Comparison of ENCODE assay signal across 18 cellular contexts in genomic region chr12:84730561-84731162, GRCh38.
A peak's percentile ranks its signal among the peaks of the same experiment; 100 is the strongest.
DNase-seq lines count a peak whose midpoint lies in the region; ATAC-seq and TF ChIP-seq lines count a peak whose summit lies in the region.
"Had no signal": no experiment of that assay in that cellular context is flagged by ENCODE, and none has a peak within 500 bp of the region (broad histone marks: within the 10 kb centered on the region; RNA-seq: fewer than 3 reads in every experiment).

No MANE protein-coding gene starts in this region.

- peaks cover 0 to 1% (median 0%) of the 10 kb centered on the region in 3 experiments; a peak in 2 of 7 replicates for H3K36me3 Mint-ChIP-seq in H9 (ENCODE audit: insufficient read depth in 1 of 3, low read depth in 3 of 3)
- no peaks in the 10 kb centered on the region for H3K36me3 Mint-ChIP-seq in HFFc6 (ENCODE audit: low read depth)

- no peak for ATAC-seq in mucosa of descending colon

- H3K23me2 ChIP-seq in H9 (ENCODE audit: insufficient read length, low read depth, low read length, poor library complexity, severe bottlenecking), result no peaks in the 10 kb centered on the region

- peaks cover 25 to 42% of the 10 kb centered on the region in 2 experiments for H3K4me1 Mint-ChIP-seq in H9
- H3K4me1 Mint-ChIP-seq in HFFc6 (ENCODE audit: low read depth), result peaks cover 9% of the 10 kb centered on the region; the same call in 1 of the 2 replicates

- no peak overlapping the region for H4K5ac ChIP-seq in H9 (ENCODE audit: insufficient read length, low read depth, low read length)

- H4K91ac ChIP-seq in H9 (ENCODE audit: insufficient read length, low read depth, low read length), result no peak overlapping the region
- peak overlapping the region; percentile 73 for H4K91ac ChIP-seq in trophoblast cell (ENCODE audit: low read depth, low read length)

- H2AK5ac ChIP-seq in H9 (ENCODE audit: insufficient read length, low read length), result no peak overlapping the region
- H2AK5ac ChIP-seq in trophoblast cell (ENCODE audit: low read length), result no peak overlapping the region

- H3K36me3 ChIP-seq in iPS DF 6.9 (ENCODE audit: control insufficient read depth, insufficient read depth, low read length), result no peaks in the 10 kb centered on the region
- no peaks in the 10 kb centered on the region for H3K36me3 ChIP-seq in trophoblast cell (ENCODE audit: control insufficient read depth in 1 of 2, insufficient read depth in 2 of 2, low read length in 2 of 2)
- no peaks in the 10 kb centered on the region for H3K36me3 ChIP-seq in mucosa of descending colon (ENCODE audit: low read depth)
- H3K36me3 ChIP-seq: MG63, SJCRH30 had no signal

- H3K4me1 ChIP-seq in H9 (ENCODE audit: insufficient read depth, low read length) (peaks cover 8% of the 10 kb centered on the region; the same call in 1 of the 2 replicates), iPS DF 6.9 (ENCODE audit: control insufficient read depth, insufficient read depth, low read length) (peaks cover 4% of the 10 kb centered on the region; the same call in 1 of the 2 replicates), trophoblast cell (ENCODE audit: control insufficient read depth in 1 of 2, insufficient read depth in 2 of 2, low read length in 2 of 2) (no peaks in the 10 kb centered on the region), mucosa of descending colon (ENCODE audit: low read depth) (no peaks in the 10 kb centered on the region)

- H3K79me1 ChIP-seq in H9 (ENCODE audit: insufficient read depth, low read depth, low read length, poor library complexity, severe bottlenecking), result no peaks in the 10 kb centered on the region
- H3K79me1 ChIP-seq in trophoblast cell (ENCODE audit: low read length), result peaks cover 8% of the 10 kb centered on the region

- no peaks in the 10 kb centered on the region for H3K27me3 Mint-ChIP-seq in H9 (ENCODE audit: low read depth)
- peaks cover 2% of the 10 kb centered on the region; the same call in 1 of the 2 replicates for H3K27me3 Mint-ChIP-seq in HFFc6 (ENCODE audit: insufficient read depth)

- H4K12ac ChIP-seq in trophoblast cell (ENCODE audit: low read depth, low read length), result no peak overlapping the region

- no CpG with 5 or more reads among the region's 3 CpGs for WGBS in H9 (ENCODE audit: extremely low coverage, insufficient read length, low lambda C conversion rate)
- WGBS in iPS DF 6.9 (ENCODE audit: insufficient coverage, insufficient read length), result no CpG with 5 or more reads among the region's 3 CpGs
- WGBS in trophoblast cell (ENCODE audit: extremely low coverage, insufficient coverage, insufficient read length), result no CpG with 5 or more reads among the region's 3 CpGs

- H4K8ac ChIP-seq in H9 (replicated peaks; ENCODE audit: insufficient read length, low read depth, low read length) (no peak overlapping the region), trophoblast cell (ENCODE audit: low read depth, low read length) (no peak overlapping the region)

- H3K27me3 ChIP-seq in H9 (ENCODE audit: insufficient read depth, low read length) (no peaks in the 10 kb centered on the region), iPS DF 6.9 (ENCODE audit: control insufficient read depth, insufficient read depth, low read length) (no peaks in the 10 kb centered on the region), trophoblast cell (ENCODE audit: insufficient read depth, low read length) (no peaks in the 10 kb centered on the region)
- H3K27me3 ChIP-seq: MG63, SJCRH30 had no signal

- H3K27ac Mint-ChIP-seq in H9 (no peak overlapping the region), HFFc6 (no peak overlapping the region)

- H3K4me3 ChIP-seq in iPS DF 6.9 (ENCODE audit: low read length) (no peak overlapping the region), trophoblast cell (ENCODE audit: low read depth, low read length) (no peak overlapping the region), mucosa of descending colon (no peak overlapping the region)
- H3K4me3 ChIP-seq: MG63, SJCRH30 had no signal

- no peaks in the 10 kb centered on the region for H3K79me2 ChIP-seq in H9 (ENCODE audit: insufficient read depth, low read length)
- H3K79me2 ChIP-seq in trophoblast cell (ENCODE audit: control insufficient read depth, insufficient read depth, low read length, poor library complexity), result no peaks in the 10 kb centered on the region

- H4K20me1 ChIP-seq in H9 (ENCODE audit: control insufficient read depth, insufficient read depth, insufficient read length), result no peaks in the 10 kb centered on the region

- H3K9me3 ChIP-seq in H9 (ENCODE audit: control insufficient read depth, low read depth, low read length) (no peaks in the 10 kb centered on the region), iPS DF 6.9 (ENCODE audit: control insufficient read depth, insufficient read depth, low read length) (no peaks in the 10 kb centered on the region), trophoblast cell (ENCODE audit: insufficient read depth, low read depth, low read length) (no peaks in the 10 kb centered on the region), mucosa of descending colon (no peaks in the 10 kb centered on the region)
- H3K9me3 ChIP-seq: MG63, SJCRH30 had no signal

- no peaks in the 10 kb centered on the region for H3K9me3 Mint-ChIP-seq in H9
- 0 out of 2 replicates have a peak, but pooled peaks cover 1% of the 10 kb centered on the region for H3K9me3 Mint-ChIP-seq in HFFc6

- intact Hi-C loops in mucosa of descending colon (cut with DNase I, micrococcal nuclease), result no loop called here

- H3K4ac ChIP-seq in H9 (ENCODE audit: low read depth, low read length) (no peak overlapping the region), trophoblast cell (ENCODE audit: low read depth, low read length) (no peak overlapping the region)

- no peak for TF ChIP-seq CTCF in H9 (conservative IDR thresholded peaks at IDR 0.05)
- no peak for TF ChIP-seq CTCF in HFFc6 (IDR thresholded peaks at IDR 0.05)
- no peak for TF ChIP-seq CTCF in mucosa of descending colon (IDR thresholded peaks at IDR 0.05)

- H2AFZ ChIP-seq in H9 (ENCODE audit: low read length), result no peak overlapping the region
- H2AFZ ChIP-seq in trophoblast cell (ENCODE audit: insufficient read depth, low read length, poor library complexity), result no peak overlapping the region

- H3K14ac ChIP-seq in H9 (ENCODE audit: insufficient read depth, low read length) (no peak overlapping the region), trophoblast cell (ENCODE audit: low read length) (no peak overlapping the region)

- peak; percentile 35 for DNase-seq in H9
- DNase-seq in SK-N-DZ (ENCODE audit: low spot score), result peak; percentile 34
- peak; percentile 20 for DNase-seq in iPS DF 6.9 (ENCODE audit: low read depth, low spot score)
- no peak for DNase-seq in trophoblast cell
- no peak for DNase-seq in HFFc6
- no peak for DNase-seq in mucosa of descending colon
- DNase-seq in NCI-H510A (lab: John Stamatoyannopoulos, UW), result no peak
- DNase-seq: DMS79 treated with DMSO at 0.1 percent for 48 hours, H7, Kasumi-1, MG63, NCI-H1048, NCI-H1436, NCI-H2029, NCI-H446 treated with DMSO at 0.1 percent for 48 hours, NCI-H748 treated with DMSO at 0.1 percent for 48 hours, SJCRH30 had no signal

- H3K4me3 Mint-ChIP-seq in H9 (peak overlapping the region in 1 of 2 experiments; percentile 42; a peak in 1 of 5 replicates), HFFc6 (no peak overlapping the region)

- H3K9ac ChIP-seq in H9 (ENCODE audit: extremely low read depth, insufficient read length, low read length) (no peak overlapping the region), trophoblast cell (ENCODE audit: low read length) (no peak overlapping the region)

- H3T11ph ChIP-seq in H9 (ENCODE audit: low read length), result no peak overlapping the region

- no peak overlapping the region for H2BK20ac ChIP-seq in H9 (ENCODE audit: low read depth, low read length, poor library complexity, severe bottlenecking)

- H2BK5ac ChIP-seq in H9 (ENCODE audit: insufficient read length, low read length) (no peak overlapping the region), trophoblast cell (ENCODE audit: low read depth, low read length, poor library complexity) (peak overlapping the region; percentile 92)

- H3K4me2 ChIP-seq in H9 (ENCODE audit: insufficient read depth, insufficient read length, low read length) (no peak overlapping the region), trophoblast cell (ENCODE audit: low read length) (no peak overlapping the region)

- H3K56ac ChIP-seq in H9 (ENCODE audit: insufficient read length, low read depth, low read length), result no peak overlapping the region

- H2BK120ac ChIP-seq in H9 (ENCODE audit: low read depth, low read length, poor library complexity, severe bottlenecking) (no peak overlapping the region), trophoblast cell (ENCODE audit: insufficient read depth, low read length, poor library complexity) (peak overlapping the region; percentile 90)

- no peak overlapping the region for H2BK12ac ChIP-seq in H9 (ENCODE audit: insufficient read length, low read depth, low read length)
- H2BK12ac ChIP-seq in trophoblast cell (ENCODE audit: low read length), result no peak overlapping the region

- H3K18ac ChIP-seq in H9 (ENCODE audit: insufficient read length, low read depth, low read length), result no peak overlapping the region
- no peak overlapping the region for H3K18ac ChIP-seq in trophoblast cell (ENCODE audit: low read length)

- no peak overlapping the region for H3K27ac ChIP-seq in H9 (ENCODE audit: insufficient read length, low read depth, low read length)
- no peak overlapping the region for H3K27ac ChIP-seq in iPS DF 6.9 (ENCODE audit: low read length)
- peak overlapping the region; percentile 71 for H3K27ac ChIP-seq in trophoblast cell (ENCODE audit: low read depth, low read length)
- H3K27ac ChIP-seq: C4-2B, SJCRH30 had no signal

- H2BK15ac ChIP-seq in H9 (ENCODE audit: low read depth, low read length), result no peak overlapping the region

- H3K23ac ChIP-seq in H9 (ENCODE audit: insufficient read length, low read depth, low read length), result no peak overlapping the region
- H3K23ac ChIP-seq in trophoblast cell (ENCODE audit: low read length), result no peak overlapping the region

Comparison
In these comparisons a context has a peak if more than half of its experiments do, and no peak if none do; other contexts are left out.
1. DNase-seq: peak in H9 (single experiment), SK-N-DZ (single experiment) and iPS DF 6.9 (single experiment); none in trophoblast cell (0 of 2), HFFc6 (single experiment), mucosa of descending colon (0 of 3) and NCI-H510A (single experiment).